In the genomic region with DNA sequence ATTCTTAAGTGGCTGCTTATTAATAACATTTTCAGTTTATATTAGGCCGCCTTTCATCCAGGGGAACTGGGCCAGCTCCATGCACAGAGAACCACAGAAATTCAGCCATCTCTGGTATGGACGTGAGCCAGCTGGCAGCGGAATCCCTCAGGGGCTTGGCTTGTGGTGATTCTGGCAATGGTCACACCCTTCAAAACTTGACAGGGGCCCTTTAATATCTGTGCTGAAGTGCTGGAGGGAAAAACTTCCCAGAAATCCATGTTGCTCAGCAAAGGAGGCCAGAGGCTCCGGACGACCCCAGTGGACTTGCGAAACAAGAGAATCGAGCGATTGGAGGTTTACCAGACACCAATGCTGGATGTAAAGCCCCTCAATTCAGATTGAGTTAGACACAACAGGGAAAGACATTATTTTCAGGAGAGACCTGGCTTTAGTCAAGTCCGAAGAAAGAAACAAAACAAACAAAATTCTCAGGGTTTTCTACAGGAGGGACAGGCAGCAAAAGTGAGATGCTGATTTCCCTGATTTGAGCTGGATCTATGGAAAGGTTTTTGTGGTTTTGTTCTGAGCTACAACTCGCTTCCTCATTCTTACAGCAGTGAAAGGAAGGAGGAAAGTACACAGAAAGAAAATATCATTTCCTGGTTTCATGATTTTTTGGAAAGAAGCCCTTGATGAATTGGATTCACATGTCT, we compare ENCODE assay signal across 10 cellular contexts. TPM values are rescaled to one million over a fixed set of nuclear protein-coding genes. Genes with fewer than 3 reads are reported as not detected.
A peak's percentile ranks its signal among the peaks of the same experiment; 100 is the strongest.
DNase-seq lines count a peak whose midpoint lies in the region; ATAC-seq and TF ChIP-seq lines count a peak whose summit lies in the region.
"Had no signal": no experiment of that assay in that cellular context is flagged by ENCODE, and none has a peak within 500 bp of the region (broad histone marks: within the 10 kb centered on the region; RNA-seq: fewer than 3 reads in every experiment).

No MANE protein-coding gene starts in this region.

- H3K27ac ChIP-seq in SK-N-SH (ENCODE audit: low read depth in 2 of 2, low read length in 1 of 2), result peak overlapping the region; percentile 70 to 80

- H3K27me3 Mint-ChIP-seq in stimulated activated naive B cell treated with anti-CD40 and anti-IgM and Interleukin-4, amounts not matched to agents 10 μg/mL and 1 μg/mL and 100 μg/mL, for 72 hours, result peaks cover 0 to 5% of the 10 kb centered on the region in 2 donors
- no peaks in the 10 kb centered on the region for H3K27me3 Mint-ChIP-seq in natural killer cell treated with Interleukin-12 subunit alpha and Interleukin-12 subunit beta and Interleukin-15 and Interleukin-18, amount 100 ng/mL, for 72 hours

- H3F3A ChIP-seq in SK-N-SH (replicated peaks; ENCODE audit: insufficient read depth), result peaks cover 3% of the 10 kb centered on the region

- no peaks in the 10 kb centered on the region for H3K36me3 Mint-ChIP-seq in stimulated activated naive B cell treated with anti-CD40 and anti-IgM and Interleukin-4, amounts not matched to agents 10 μg/mL and 1 μg/mL and 100 μg/mL, for 72 hours
- H3K36me3 Mint-ChIP-seq in natural killer cell treated with Interleukin-12 subunit alpha and Interleukin-12 subunit beta and Interleukin-15 and Interleukin-18, amount 100 ng/mL, for 72 hours, result no peaks in the 10 kb centered on the region

- CTCF ChIA-PET in SK-N-SH (lab: Yijun Ruan, JAX), result interaction anchor here (0.9 to 1.7 kb wide), 3 partner anchors 48 to 271 kb away, joined by 3 to 5 read pairs (median 3); no protein-coding TSS in a partner anchor

- peak overlapping the region; percentile 63 for H3K4me2 ChIP-seq in SK-N-SH

- H4K20me1 ChIP-seq in SK-N-SH (ENCODE audit: insufficient read depth), result no peaks in the 10 kb centered on the region

- DNase-seq in Daoy (ENCODE audit: low read depth) (peak; percentile 80), SK-N-SH (peak; percentile 16), foreskin melanocyte (peak; percentile 86), posterior vena cava (ENCODE audit: low spot score) (peak; percentile 92)
- DNase-seq in stimulated activated naive B cell treated with anti-CD40 and anti-IgM and Interleukin-4, amounts not matched to agents 10 μg/mL and 1 μg/mL and 100 μg/mL, for 72 hours, result no peak
- DNase-seq in natural killer cell treated with Interleukin-12 subunit alpha and Interleukin-12 subunit beta and Interleukin-15 and Interleukin-18, amount 100 ng/mL, for 72 hours (ENCODE audit: low spot score), result no peak

- ATAC-seq in HG03469 (IDR thresholded peaks at IDR 0.05; ENCODE audit: unreplicated experiment) (no peak), GM19395 (IDR thresholded peaks at IDR 0.05; ENCODE audit: unreplicated experiment) (no peak)
- ATAC-seq in stimulated activated naive B cell treated with anti-CD40 and anti-IgM and Interleukin-4, amounts not matched to agents 10 μg/mL and 1 μg/mL and 100 μg/mL, for 72 hours (replicated peaks), result no peak
- no peak for ATAC-seq in natural killer cell treated with Interleukin-12 subunit alpha and Interleukin-12 subunit beta and Interleukin-15 and Interleukin-18, amount 100 ng/mL, for 72 hours

- 37% methylated on average over 8 of the region's 10 CpGs for WGBS in SK-N-SH (ENCODE audit: low lambda C conversion rate)

- no peak for TF ChIP-seq CTCF in SK-N-SH (IDR thresholded peaks at IDR 0.05)

- H3K4me3 Mint-ChIP-seq in stimulated activated naive B cell treated with anti-CD40 and anti-IgM and Interleukin-4, amounts not matched to agents 10 μg/mL and 1 μg/mL and 100 μg/mL, for 72 hours, result no peak overlapping the region
- no peak overlapping the region for H3K4me3 Mint-ChIP-seq in natural killer cell treated with Interleukin-12 subunit alpha and Interleukin-12 subunit beta and Interleukin-15 and Interleukin-18, amount 100 ng/mL, for 72 hours
- H3K4me3 Mint-ChIP-seq: memory B cell had no signal

- H3K4me1 Mint-ChIP-seq in stimulated activated naive B cell treated with anti-CD40 and anti-IgM and Interleukin-4, amounts not matched to agents 10 μg/mL and 1 μg/mL and 100 μg/mL, for 72 hours, result no peaks in the 10 kb centered on the region
- no peaks in the 10 kb centered on the region for H3K4me1 Mint-ChIP-seq in natural killer cell treated with Interleukin-12 subunit alpha and Interleukin-12 subunit beta and Interleukin-15 and Interleukin-18, amount 100 ng/mL, for 72 hours (ENCODE audit: low read depth in 2 of 2)

- intact Hi-C loops in posterior vena cava (cut with DNase I), result loop anchor here in 1 of 2 donors (5.0 kb wide), 1 partner anchor 192 kb away; a partner anchor contains a TSS

- H3K27me3 ChIP-seq in SK-N-SH (ENCODE audit: insufficient read depth), result no peaks in the 10 kb centered on the region

- H3K4me3 ChIP-seq in SK-N-SH (ENCODE audit: low read depth in 2 of 2, low read length in 1 of 2), result peak overlapping the region in 1 of 2 experiments; percentile 11; a peak in 2 of 4 replicates

- H3K4me1 ChIP-seq in SK-N-SH (ENCODE audit: control insufficient read depth in 1 of 2, insufficient read depth in 2 of 2, low read depth in 1 of 2, low read length in 1 of 2), result peaks cover 9 to 40% of the 10 kb centered on the region in 2 experiments

- no peaks in the 10 kb centered on the region for H3K9me3 ChIP-seq in SK-N-SH

- peak; percentile 52 to 65; a peak in 3 of 4 replicates for TF ChIP-seq EP300 in SK-N-SH (IDR thresholded peaks at IDR 0.05; ENCODE audit: borderline replicate concordance in 1 of 2, low read depth in 1 of 2, low read length in 1 of 2)

- peaks cover 0 to 2% of the 10 kb centered on the region in 2 donors for H3K9me3 Mint-ChIP-seq in stimulated activated naive B cell treated with anti-CD40 and anti-IgM and Interleukin-4, amounts not matched to agents 10 μg/mL and 1 μg/mL and 100 μg/mL, for 72 hours
- H3K9me3 Mint-ChIP-seq in natural killer cell treated with Interleukin-12 subunit alpha and Interleukin-12 subunit beta and Interleukin-15 and Interleukin-18, amount 100 ng/mL, for 72 hours, result no peaks in the 10 kb centered on the region
- H3K9me3 Mint-ChIP-seq: activated T-helper 2 cell treated with anti-CD3 and anti-CD28 coated beads, Interferon-gamma antibody, Interleukin-2, Interleukin-4, amounts not matched to agents 10 μg/mL and 5 μg/mL and 100 μg/mL, durations not matched to agents 14 hours and 24 hours and 36 hours; memory B cell had no signal

- no peaks in the 10 kb centered on the region for H3K9me2 ChIP-seq in SK-N-SH

- H3K9ac ChIP-seq in SK-N-SH, result no peak overlapping the region; the same call in 1 of the 2 replicates

- H3K36me3 ChIP-seq in SK-N-SH (replicated peaks in 1 of 2; ENCODE audit: control insufficient read depth in 1 of 2, insufficient read depth in 2 of 2, low read length in 1 of 2), result no peaks in the 10 kb centered on the region

- no peaks in the 10 kb centered on the region for H3K79me2 ChIP-seq in SK-N-SH (ENCODE audit: insufficient read depth)

- peak; percentile 24; the same call in 1 of the 2 replicates for TF ChIP-seq RAD21 in SK-N-SH (IDR thresholded peaks at IDR 0.05; ENCODE audit: low read length)

- POLR2A ChIA-PET in SK-N-SH (lab: Yijun Ruan, JAX), result no interaction called here

- peak overlapping the region; percentile 69; the same call in 1 of the 2 replicates for H2AFZ ChIP-seq in SK-N-SH (ENCODE audit: low read depth)

- H3K27ac Mint-ChIP-seq in stimulated activated naive B cell treated with anti-CD40 and anti-IgM and Interleukin-4, amounts not matched to agents 10 μg/mL and 1 μg/mL and 100 μg/mL, for 72 hours, result no peak overlapping the region
- no peak overlapping the region for H3K27ac Mint-ChIP-seq in natural killer cell treated with Interleukin-12 subunit alpha and Interleukin-12 subunit beta and Interleukin-15 and Interleukin-18, amount 100 ng/mL, for 72 hours
- H3K27ac Mint-ChIP-seq: activated T-helper 2 cell treated with anti-CD3 and anti-CD28 coated beads, Interferon-gamma antibody, Interleukin-2, Interleukin-4, amounts not matched to agents 10 μg/mL and 5 μg/mL and 100 μg/mL, durations not matched to agents 14 hours and 24 hours and 36 hours; memory B cell had no signal

TF ChIP-seq in SK-N-SH, 30 proteins besides CTCF, POLR2A, EP300 and RAD21 (continues in another document):
- TF ChIP-seq GATA2 (CRISPR knock-in tag; IDR thresholded peaks at IDR 0.05) (no peak), MEF2A (IDR thresholded peaks at IDR 0.05; ENCODE audit: borderline replicate concordance, low read depth) (no peak), TAF1 (IDR thresholded peaks at IDR 0.05; ENCODE audit: borderline replicate concordance, low read depth, low read length) (no peak), TEAD4 (IDR thresholded peaks at IDR 0.05; ENCODE audit: borderline replicate concordance, insufficient read depth) (peak; percentile 55; the same call in 1 of the 2 replicates), RFX5 (IDR thresholded peaks at IDR 0.05; ENCODE audit: low read length) (no peak), RCOR1 (IDR thresholded peaks at IDR 0.05; ENCODE audit: low read length) (no peak), YY1 (IDR thresholded peaks at IDR 0.05; ENCODE audit: low read depth) (0 out of 2 replicates have a peak, but pooled peaks have one; percentile 53), NFIC (IDR thresholded peaks at IDR 0.05; ENCODE audit: borderline replicate concordance) (peak; percentile 99), TCF12 (IDR thresholded peaks at IDR 0.05) (peak; percentile 84), SMC3 (IDR thresholded peaks at IDR 0.05; ENCODE audit: low read depth, low read length) (no peak)
- TF ChIP-seq, protein P1, sequence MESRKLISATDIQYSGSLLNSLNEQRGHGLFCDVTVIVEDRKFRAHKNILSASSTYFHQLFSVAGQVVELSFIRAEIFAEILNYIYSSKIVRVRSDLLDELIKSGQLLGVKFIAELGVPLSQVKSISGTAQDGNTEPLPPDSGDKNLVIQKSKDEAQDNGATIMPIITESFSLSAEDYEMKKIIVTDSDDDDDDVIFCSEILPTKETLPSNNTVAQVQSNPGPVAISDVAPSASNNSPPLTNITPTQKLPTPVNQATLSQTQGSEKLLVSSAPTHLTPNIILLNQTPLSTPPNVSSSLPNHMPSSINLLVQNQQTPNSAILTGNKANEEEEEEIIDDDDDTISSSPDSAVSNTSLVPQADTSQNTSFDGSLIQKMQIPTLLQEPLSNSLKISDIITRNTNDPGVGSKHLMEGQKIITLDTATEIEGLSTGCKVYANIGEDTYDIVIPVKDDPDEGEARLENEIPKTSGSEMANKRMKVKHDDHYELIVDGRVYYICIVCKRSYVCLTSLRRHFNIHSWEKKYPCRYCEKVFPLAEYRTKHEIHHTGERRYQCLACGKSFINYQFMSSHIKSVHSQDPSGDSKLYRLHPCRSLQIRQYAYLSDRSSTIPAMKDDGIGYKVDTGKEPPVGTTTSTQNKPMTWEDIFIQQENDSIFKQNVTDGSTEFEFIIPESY (IDR thresholded peaks at IDR 0.05; ENCODE audit: borderline replicate concordance, low read depth), result no peak

RNA-seq across cellular contexts. Expression of a gene that starts 11.1 kb away (rescaled TPM):
- total RNA-seq in Daoy (2014; rRNA removed; shearing (Covaris generic)), result 7.9 and 13.0 TPM in 2 replicates
- 0.67 and 1.1 TPM in 2 replicates for polyA plus RNA-seq in SK-N-SH (2012; rRNA removed)
- 0.42 and 0.49 TPM in 2 replicates for polyA plus RNA-seq in SK-N-SH (2012; cell fraction: cytosol; rRNA removed)
- polyA plus RNA-seq in SK-N-SH (2012; cell fraction: nucleus; rRNA removed), result 2.0 and 2.2 TPM in 2 replicates
- 10 to 100 TPM; 26.3 to 34.9 TPM for total RNA-seq in posterior vena cava
- under 1 TPM in 1 of 2 donors, not detected in 1; 0.59 TPM for total RNA-seq in natural killer cell treated with Interleukin-12 subunit alpha and Interleukin-12 subunit beta and Interleukin-15 and Interleukin-18, amount 100 ng/mL, for 72 hours
- total RNA-seq: activated T-helper 2 cell treated with anti-CD3 and anti-CD28 coated beads, Interferon-gamma antibody, Interleukin-2, Interleukin-4, amounts not matched to agents 10 μg/mL and 5 μg/mL and 100 μg/mL, durations not matched to agents 14 hours and 24 hours and 36 hours had no signal

Comparison
In these comparisons a context has a peak if more than half of its experiments do, and no peak if none do; other contexts are left out.
1. DNase-seq: peak in Daoy (single experiment), SK-N-SH (single experiment), foreskin melanocyte (single experiment) and posterior vena cava (single experiment); none in stimulated activated naive B cell treated with anti-CD40 and anti-IgM and Interleukin-4, amounts not matched to agents 10 μg/mL and 1 μg/mL and 100 μg/mL, for 72 hours (single experiment) and natural killer cell treated with Interleukin-12 subunit alpha and Interleukin-12 subunit beta and Interleukin-15 and Interleukin-18, amount 100 ng/mL, for 72 hours (single experiment).